ENCODE assay signal across 22 cellular contexts in genomic region chr2:23414106-23414505, GRCh38. TPM values are rescaled to one million over a fixed set of nuclear protein-coding genes. Genes with fewer than 3 reads are reported as not detected.
DNase-seq lines count a peak whose midpoint lies in the region; ATAC-seq and TF ChIP-seq lines count a peak whose summit lies in the region.
"Had no signal": no experiment of that assay in that cellular context is flagged by ENCODE, and none has a peak within 500 bp of the region (broad histone marks: within the 10 kb centered on the region; RNA-seq: fewer than 3 reads in every experiment).

No MANE protein-coding gene starts in this region.

- H3K27ac Mint-ChIP-seq in neural progenitor cell (peak overlapping the region; percentile 81), endothelial cell (ENCODE audit: unreplicated experiment) (no peak overlapping the region)
- H3K27ac Mint-ChIP-seq: CD4-positive, alpha-beta T cell had no signal

- TF ChIP-seq CTCF in neural progenitor cell (IDR thresholded peaks at IDR 0.05) (no peak), endothelial cell (IDR thresholded peaks at IDR 0.05; ENCODE audit: unreplicated experiment) (no peak)

- H3K36me3 ChIP-seq in ACC112 (ENCODE audit: insufficient read depth, low read length) (no peaks in the 10 kb centered on the region), neural progenitor cell (no peaks in the 10 kb centered on the region)
- H3K36me3 ChIP-seq: BLaER1 treated with 17β-estradiol and CSF1 and Interleukin-3, amounts not matched to agents 10 nM and 100 nM had no signal

- peaks cover 10% of the 10 kb centered on the region for H3K36me3 Mint-ChIP-seq in neural progenitor cell
- H3K36me3 Mint-ChIP-seq in endothelial cell (ENCODE audit: low read depth, unreplicated experiment): peaks cover 9% of the 10 kb centered on the region

- ATAC-seq in GM19324 (IDR thresholded peaks at IDR 0.05; ENCODE audit: low FRiP score, unreplicated experiment): no peak
- ATAC-seq: Right ventricle myocardium inferior had no signal

- no peak overlapping the region for H3K9ac ChIP-seq in neural progenitor cell
- H3K9ac ChIP-seq: BLaER1 treated with 17β-estradiol and CSF1 and Interleukin-3, amounts not matched to agents 10 nM and 100 nM had no signal

- H3F3A ChIP-seq in neural progenitor cell (ENCODE audit: low read depth): peaks cover 2% of the 10 kb centered on the region

- H3K4me1 Mint-ChIP-seq in neural progenitor cell (peaks cover 30% of the 10 kb centered on the region), endothelial cell (ENCODE audit: unreplicated experiment) (peaks cover 16% of the 10 kb centered on the region)

- H2AFZ ChIP-seq in ACC112 (ENCODE audit: low read length, unreplicated experiment): no peak overlapping the region
- no peak overlapping the region for H2AFZ ChIP-seq in neural progenitor cell (replicated peaks)
- H2AFZ ChIP-seq: PC-9 had no signal

- peak overlapping the region; percentile 98; the same call in 1 of the 2 replicates for H3K27ac ChIP-seq in ACC112 (ENCODE audit: low read depth, low read length)
- no peak overlapping the region for H3K27ac ChIP-seq in neural progenitor cell
- H3K27ac ChIP-seq: BLaER1 treated with 17β-estradiol and CSF1 and Interleukin-3, amounts not matched to agents 10 nM and 100 nM; PC-9; SJCRH30 had no signal

- peaks cover 63% of the 10 kb centered on the region for H3K4me1 ChIP-seq in ACC112 (ENCODE audit: control insufficient read depth, insufficient read depth, low read length, unreplicated experiment)
- peaks cover 15% of the 10 kb centered on the region for H3K4me1 ChIP-seq in neural progenitor cell
- H3K4me1 ChIP-seq: BLaER1 treated with 17β-estradiol and CSF1 and Interleukin-3, amounts not matched to agents 10 nM and 100 nM had no signal

- H3K27me3 Mint-ChIP-seq in neural progenitor cell (ENCODE audit: insufficient read depth, low read depth) (peaks cover 2% of the 10 kb centered on the region), endothelial cell (ENCODE audit: unreplicated experiment) (peaks cover 8% of the 10 kb centered on the region)
- H3K27me3 Mint-ChIP-seq: CD4-positive, alpha-beta T cell had no signal

- no peak overlapping the region for H3K4me2 ChIP-seq in neural progenitor cell
- H3K4me2 ChIP-seq: BLaER1 treated with 17β-estradiol and CSF1 and Interleukin-3, amounts not matched to agents 10 nM and 100 nM; PC-9 had no signal

- H3K27me3 ChIP-seq in ACC112 (ENCODE audit: insufficient read depth, low read length) (no peaks in the 10 kb centered on the region), neural progenitor cell (no peaks in the 10 kb centered on the region)
- H3K27me3 ChIP-seq: BLaER1 treated with 17β-estradiol and CSF1 and Interleukin-3, amounts not matched to agents 10 nM and 100 nM; SJCRH30 had no signal

- no peak overlapping the region for H3K4me3 ChIP-seq in ACC112 (ENCODE audit: low read depth, low read length)
- H3K4me3 ChIP-seq in neural progenitor cell: no peak overlapping the region
- H3K4me3 ChIP-seq: BLaER1 treated with 17β-estradiol and CSF1 and Interleukin-3, amounts not matched to agents 10 nM and 100 nM; PC-9; SJCRH30 had no signal

- H3K9me3 ChIP-seq in neural progenitor cell (ENCODE audit: low read depth): no peaks in the 10 kb centered on the region
- H3K9me3 ChIP-seq: BLaER1 treated with 17β-estradiol and CSF1 and Interleukin-3, amounts not matched to agents 10 nM and 100 nM; SJCRH30 had no signal

- H3K4me3 Mint-ChIP-seq in neural progenitor cell (no peak overlapping the region), endothelial cell (ENCODE audit: unreplicated experiment) (no peak overlapping the region)
- H3K4me3 Mint-ChIP-seq: CD4-positive, alpha-beta T cell had no signal

- H4K20me1 ChIP-seq in neural progenitor cell (ENCODE audit: low read depth): no peaks in the 10 kb centered on the region
- H4K20me1 ChIP-seq: BLaER1 treated with 17β-estradiol and CSF1 and Interleukin-3, amounts not matched to agents 10 nM and 100 nM had no signal

- H3K9me3 Mint-ChIP-seq in neural progenitor cell (no peaks in the 10 kb centered on the region), endothelial cell (ENCODE audit: unreplicated experiment) (no peaks in the 10 kb centered on the region)
- H3K9me3 Mint-ChIP-seq: CD4-positive, alpha-beta T cell had no signal

- DNase-seq in NCI-H82 (lab: John Stamatoyannopoulos, UW) (peak; percentile 69), islet precursor cell (peak; percentile 42), neural progenitor cell (ENCODE audit: low spot score) (no peak), endothelial cell (ENCODE audit: low spot score) (no peak), NCI-H526 (lab: John Stamatoyannopoulos, UW) (no peak)
- DNase-seq: AML-193; CD4-positive, alpha-beta T cell; Karpas-422; NCI-H1092; NCI-H1417 treated with DMSO at 0.1 percent for 48 hours; NCI-H1694 treated with DMSO at 0.1 percent for 48 hours; NCI-H2081; NCI-H2171 treated with DMSO at 0.1 percent for 48 hours; NCI-H345; NCI-H510A treated with DMSO at 0.1 percent for 48 hours; NCI-H748 treated with DMSO at 0.1 percent for 48 hours; PC-9 had no signal

- H3K79me2 ChIP-seq in ACC112 (ENCODE audit: control insufficient read depth, insufficient read depth, low read length, unreplicated experiment) (peaks cover 22% of the 10 kb centered on the region), neural progenitor cell (ENCODE audit: low read depth) (no peaks in the 10 kb centered on the region)

RNA-seq across cellular contexts. Expression of gene KLHL29, which starts 29.1 kb away (rescaled TPM):
- total RNA-seq in neural progenitor cell (ENCODE audit: low replicate concordance) (1.6 and 2.3 TPM in 2 replicates), endothelial cell (ENCODE audit: unreplicated experiment) (17.5 TPM)

Comparison
In these comparisons a context has a peak if more than half of its experiments do, and no peak if none do; other contexts are left out.
1. DNase-seq: peak in NCI-H82 (single experiment) and islet precursor cell (single experiment); none in neural progenitor cell (single experiment), endothelial cell (single experiment) and NCI-H526 (0 of 2).